In the genomic region with DNA sequence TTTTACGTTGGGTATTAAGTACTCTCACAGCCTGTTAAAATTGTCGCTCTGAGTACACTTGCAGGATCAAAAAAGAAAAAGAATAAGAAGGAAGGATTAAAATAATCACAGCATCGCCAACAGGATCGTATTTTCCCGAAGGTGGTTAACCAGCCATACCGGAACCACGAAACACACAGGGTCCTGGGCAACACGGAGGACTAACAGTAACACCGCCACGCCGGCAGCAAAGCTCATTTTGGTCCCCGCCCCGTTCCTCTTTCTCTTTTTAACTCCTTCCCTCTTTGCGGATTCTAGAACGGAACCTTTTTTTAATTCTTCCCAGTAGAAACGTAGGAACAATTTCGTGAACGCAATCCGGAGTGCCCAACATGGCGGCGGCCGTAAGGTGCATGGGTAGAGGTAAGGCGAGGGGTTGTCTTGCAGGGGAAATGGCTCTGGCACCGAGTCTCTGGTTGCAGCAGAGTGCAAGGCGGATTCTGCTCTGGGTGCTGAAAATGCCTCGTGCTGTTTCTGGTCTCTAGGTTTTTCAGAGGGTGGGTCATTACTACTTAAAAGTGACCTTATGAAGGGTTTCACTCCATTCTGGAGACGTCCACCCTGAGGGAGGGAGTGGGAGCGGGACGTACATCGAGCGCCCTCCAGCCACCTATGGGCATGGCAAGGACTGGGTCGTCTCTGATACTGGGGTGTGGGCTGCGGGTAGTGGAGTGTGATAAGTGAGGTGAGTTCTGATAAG, we compare ENCODE assay signal across 1 cellular context.
A peak's percentile ranks its signal among the peaks of the same experiment; 100 is the strongest.
TF ChIP-seq lines count a peak whose summit lies in the region.

A gene (plus strand): TSS at position 353 of the 739 bp plus-strand sequence. CDS start 19 bp downstream, at position 372.

TF ChIP-seq in HepG2, 621 proteins besides CTCF, POLR2A, EP300 and RAD21 (continued from another document and continues in another):
- TF ChIP-seq, protein P1, sequence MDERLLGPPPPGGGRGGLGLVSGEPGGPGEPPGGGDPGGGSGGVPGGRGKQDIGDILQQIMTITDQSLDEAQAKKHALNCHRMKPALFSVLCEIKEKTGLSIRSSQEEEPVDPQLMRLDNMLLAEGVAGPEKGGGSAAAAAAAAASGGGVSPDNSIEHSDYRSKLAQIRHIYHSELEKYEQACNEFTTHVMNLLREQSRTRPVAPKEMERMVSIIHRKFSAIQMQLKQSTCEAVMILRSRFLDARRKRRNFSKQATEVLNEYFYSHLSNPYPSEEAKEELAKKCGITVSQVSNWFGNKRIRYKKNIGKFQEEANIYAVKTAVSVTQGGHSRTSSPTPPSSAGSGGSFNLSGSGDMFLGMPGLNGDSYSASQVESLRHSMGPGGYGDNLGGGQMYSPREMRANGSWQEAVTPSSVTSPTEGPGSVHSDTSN (CRISPR knock-in tag; IDR thresholded peaks at IDR 0.05), result no peak
- TF ChIP-seq ZNF777 (CRISPR knock-in tag; IDR thresholded peaks at IDR 0.05) (no peak), ZFP36L2 (CRISPR knock-in tag; IDR thresholded peaks at IDR 0.05) (no peak), KLF9 (CRISPR knock-in tag; IDR thresholded peaks at IDR 0.05; ENCODE audit: low read depth) (no peak; the same call in 1 of the 2 replicates), TEAD2 (CRISPR knock-in tag; IDR thresholded peaks at IDR 0.05) (no peak), PAF1 (CRISPR knock-in tag; IDR thresholded peaks at IDR 0.05) (no peak), ZNF33B (CRISPR knock-in tag; IDR thresholded peaks at IDR 0.05) (peak; percentile 83; the same call in 1 of the 2 replicates), MAFG (CRISPR knock-in tag; IDR thresholded peaks at IDR 0.05) (no peak), FOXK2 (IDR thresholded peaks at IDR 0.05) (peak; percentile 71), ZNF761 (CRISPR knock-in tag; conservative IDR thresholded peaks at IDR 0.05) (0 out of 2 replicates have a peak, but pooled peaks have one; percentile 61), SNAI1 (CRISPR knock-in tag; IDR thresholded peaks at IDR 0.05; ENCODE audit: borderline replicate concordance) (peak; percentile 52; the same call in 1 of the 2 replicates), MTA3 (CRISPR knock-in tag; IDR thresholded peaks at IDR 0.05) (no peak), ZBTB3 (CRISPR knock-in tag; IDR thresholded peaks at IDR 0.05; ENCODE audit: borderline replicate concordance, low read depth) (0 out of 2 replicates have a peak, but pooled peaks have one; percentile 56), AHR (CRISPR knock-in tag; IDR thresholded peaks at IDR 0.05) (no peak), SALL1 (CRISPR knock-in tag; IDR thresholded peaks at IDR 0.05) (peak; percentile 90), ATAD3A (CRISPR knock-in tag; IDR thresholded peaks at IDR 0.05) (no peak), U2AF2 (IDR thresholded peaks at IDR 0.05; ENCODE audit: low read depth, low read length) (no peak), ZNF292 (CRISPR knock-in tag; IDR thresholded peaks at IDR 0.05; ENCODE audit: borderline replicate concordance, low read depth) (no peak), RARG (CRISPR knock-in tag; IDR thresholded peaks at IDR 0.05; ENCODE audit: low read depth) (no peak), ZNF674 (CRISPR knock-in tag; IDR thresholded peaks at IDR 0.05; ENCODE audit: low read depth) (no peak), ZNF746 (CRISPR knock-in tag; IDR thresholded peaks at IDR 0.05) (peak; percentile 79), SPEN (CRISPR knock-in tag; IDR thresholded peaks at IDR 0.05; ENCODE audit: low read depth) (peak; percentile 63; the same call in 1 of the 2 replicates), NCOA2 (CRISPR knock-in tag; IDR thresholded peaks at IDR 0.05) (peak; percentile 73), ZNF883 (CRISPR knock-in tag; IDR thresholded peaks at IDR 0.05; ENCODE audit: not compliant biosample characterization) (no peak), CBX1 (IDR thresholded peaks at IDR 0.05; ENCODE audit: low read depth) (peak; percentile 92), ZNF792 (CRISPR knock-in tag; IDR thresholded peaks at IDR 0.05) (peak; percentile 89), TBX2 (CRISPR knock-in tag; IDR thresholded peaks at IDR 0.05; ENCODE audit: borderline replicate concordance) (peak; percentile 76), MXI1 (IDR thresholded peaks at IDR 0.05; ENCODE audit: borderline replicate concordance, low read depth, low read length) (peak; percentile 87; the same call in 2 of the 3 replicates), PHF5A (CRISPR knock-in tag; IDR thresholded peaks at IDR 0.05; ENCODE audit: low read depth, unreplicated experiment) (peak; percentile 97), CBX5 (CRISPR knock-in tag; IDR thresholded peaks at IDR 0.05; ENCODE audit: borderline replicate concordance) (peak; percentile 76; the same call in 1 of the 2 replicates), ZNF101 (CRISPR knock-in tag; IDR thresholded peaks at IDR 0.05; ENCODE audit: borderline replicate concordance, low read depth) (no peak), PRPF4 (IDR thresholded peaks at IDR 0.05; ENCODE audit: low read depth, low read length, poor library complexity, severe bottlenecking) (no peak), KDM6A (CRISPR knock-in tag; IDR thresholded peaks at IDR 0.05; ENCODE audit: low read depth) (no peak), RBAK (CRISPR knock-in tag; IDR thresholded peaks at IDR 0.05) (0 out of 2 replicates have a peak, but pooled peaks have one; percentile 23), THAP11 (CRISPR knock-in tag; IDR thresholded peaks at IDR 0.05) (peak; percentile 94), ZNF615 (CRISPR knock-in tag; IDR thresholded peaks at IDR 0.05; ENCODE audit: borderline replicate concordance) (peak; percentile 95), ISL2 (CRISPR knock-in tag; IDR thresholded peaks at IDR 0.05) (peak; percentile 57; the same call in 1 of the 2 replicates), ATF7-NPFF (CRISPR knock-in tag; IDR thresholded peaks at IDR 0.05; ENCODE audit: low read depth) (no peak), SNRNP70 (IDR thresholded peaks at IDR 0.05; ENCODE audit: low read depth, low read length) (no peak), SRSF9 (IDR thresholded peaks at IDR 0.05; ENCODE audit: borderline replicate concordance, insufficient read depth, low read depth, low read length, poor library complexity, severe bottlenecking) (no peak), HDAC1 (CRISPR knock-in tag; IDR thresholded peaks at IDR 0.05) (peak; percentile 79), GABPA (IDR thresholded peaks at IDR 0.05; ENCODE audit: low read depth, low read length) (peak; percentile 71), GABPA (CRISPR knock-in tag; IDR thresholded peaks at IDR 0.05; ENCODE audit: low read depth) (peak; percentile 97)
- TF ChIP-seq, protein P2, sequence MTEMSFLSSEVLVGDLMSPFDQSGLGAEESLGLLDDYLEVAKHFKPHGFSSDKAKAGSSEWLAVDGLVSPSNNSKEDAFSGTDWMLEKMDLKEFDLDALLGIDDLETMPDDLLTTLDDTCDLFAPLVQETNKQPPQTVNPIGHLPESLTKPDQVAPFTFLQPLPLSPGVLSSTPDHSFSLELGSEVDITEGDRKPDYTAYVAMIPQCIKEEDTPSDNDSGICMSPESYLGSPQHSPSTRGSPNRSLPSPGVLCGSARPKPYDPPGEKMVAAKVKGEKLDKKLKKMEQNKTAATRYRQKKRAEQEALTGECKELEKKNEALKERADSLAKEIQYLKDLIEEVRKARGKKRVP (CRISPR knock-in tag; IDR thresholded peaks at IDR 0.05), result peak in 1 of 2 experiments; percentile 81; a peak in 1 of 4 replicates
- TF ChIP-seq, protein P3, sequence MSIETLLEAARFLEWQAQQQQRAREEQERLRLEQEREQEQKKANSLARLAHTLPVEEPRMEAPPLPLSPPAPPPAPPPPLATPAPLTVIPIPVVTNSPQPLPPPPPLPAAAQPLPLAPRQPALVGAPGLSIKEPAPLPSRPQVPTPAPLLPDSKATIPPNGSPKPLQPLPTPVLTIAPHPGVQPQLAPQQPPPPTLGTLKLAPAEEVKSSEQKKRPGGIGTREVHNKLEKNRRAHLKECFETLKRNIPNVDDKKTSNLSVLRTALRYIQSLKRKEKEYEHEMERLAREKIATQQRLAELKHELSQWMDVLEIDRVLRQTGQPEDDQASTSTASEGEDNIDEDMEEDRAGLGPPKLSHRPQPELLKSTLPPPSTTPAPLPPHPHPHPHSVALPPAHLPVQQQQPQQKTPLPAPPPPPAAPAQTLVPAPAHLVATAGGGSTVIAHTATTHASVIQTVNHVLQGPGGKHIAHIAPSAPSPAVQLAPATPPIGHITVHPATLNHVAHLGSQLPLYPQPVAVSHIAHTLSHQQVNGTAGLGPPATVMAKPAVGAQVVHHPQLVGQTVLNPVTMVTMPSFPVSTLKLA (IDR thresholded peaks at IDR 0.05), result no peak
- TF ChIP-seq, protein P4, sequence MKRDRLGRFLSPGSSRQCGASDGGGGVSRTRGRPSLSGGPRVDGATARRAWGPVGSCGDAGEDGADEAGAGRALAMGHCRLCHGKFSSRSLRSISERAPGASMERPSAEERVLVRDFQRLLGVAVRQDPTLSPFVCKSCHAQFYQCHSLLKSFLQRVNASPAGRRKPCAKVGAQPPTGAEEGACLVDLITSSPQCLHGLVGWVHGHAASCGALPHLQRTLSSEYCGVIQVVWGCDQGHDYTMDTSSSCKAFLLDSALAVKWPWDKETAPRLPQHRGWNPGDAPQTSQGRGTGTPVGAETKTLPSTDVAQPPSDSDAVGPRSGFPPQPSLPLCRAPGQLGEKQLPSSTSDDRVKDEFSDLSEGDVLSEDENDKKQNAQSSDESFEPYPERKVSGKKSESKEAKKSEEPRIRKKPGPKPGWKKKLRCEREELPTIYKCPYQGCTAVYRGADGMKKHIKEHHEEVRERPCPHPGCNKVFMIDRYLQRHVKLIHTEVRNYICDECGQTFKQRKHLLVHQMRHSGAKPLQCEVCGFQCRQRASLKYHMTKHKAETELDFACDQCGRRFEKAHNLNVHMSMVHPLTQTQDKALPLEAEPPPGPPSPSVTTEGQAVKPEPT (CRISPR knock-in tag; IDR thresholded peaks at IDR 0.05; ENCODE audit: low read depth), result 0 out of 2 replicates have a peak, but pooled peaks have one; percentile 23
- TF ChIP-seq, protein P5, sequence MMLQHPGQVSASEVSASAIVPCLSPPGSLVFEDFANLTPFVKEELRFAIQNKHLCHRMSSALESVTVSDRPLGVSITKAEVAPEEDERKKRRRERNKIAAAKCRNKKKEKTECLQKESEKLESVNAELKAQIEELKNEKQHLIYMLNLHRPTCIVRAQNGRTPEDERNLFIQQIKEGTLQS (CRISPR knock-in tag; IDR thresholded peaks at IDR 0.05), result no peak; the same call in 1 of the 2 replicates
- TF ChIP-seq, protein P6, sequence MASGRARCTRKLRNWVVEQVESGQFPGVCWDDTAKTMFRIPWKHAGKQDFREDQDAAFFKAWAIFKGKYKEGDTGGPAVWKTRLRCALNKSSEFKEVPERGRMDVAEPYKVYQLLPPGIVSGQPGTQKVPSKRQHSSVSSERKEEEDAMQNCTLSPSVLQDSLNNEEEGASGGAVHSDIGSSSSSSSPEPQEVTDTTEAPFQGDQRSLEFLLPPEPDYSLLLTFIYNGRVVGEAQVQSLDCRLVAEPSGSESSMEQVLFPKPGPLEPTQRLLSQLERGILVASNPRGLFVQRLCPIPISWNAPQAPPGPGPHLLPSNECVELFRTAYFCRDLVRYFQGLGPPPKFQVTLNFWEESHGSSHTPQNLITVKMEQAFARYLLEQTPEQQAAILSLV (CRISPR knock-in tag; IDR thresholded peaks at IDR 0.05; ENCODE audit: borderline replicate concordance), result no peak
- TF ChIP-seq, protein P7, sequence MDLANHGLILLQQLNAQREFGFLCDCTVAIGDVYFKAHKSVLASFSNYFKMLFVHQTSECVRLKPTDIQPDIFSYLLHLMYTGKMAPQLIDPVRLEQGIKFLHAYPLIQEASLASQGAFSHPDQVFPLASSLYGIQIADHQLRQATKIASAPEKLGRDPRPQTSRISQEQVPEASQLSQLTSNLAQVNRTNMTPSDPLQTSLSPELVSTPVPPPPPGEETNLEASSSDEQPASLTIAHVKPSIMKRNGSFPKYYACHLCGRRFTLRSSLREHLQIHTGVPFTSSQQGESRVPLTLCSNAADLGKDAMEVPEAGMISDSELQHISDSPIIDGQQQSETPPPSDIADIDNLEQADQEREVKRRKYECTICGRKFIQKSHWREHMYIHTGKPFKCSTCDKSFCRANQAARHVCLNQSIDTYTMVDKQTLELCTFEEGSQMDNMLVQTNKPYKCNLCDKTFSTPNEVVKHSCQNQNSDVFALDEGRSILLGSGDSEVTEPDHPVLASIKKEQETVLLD (CRISPR knock-in tag; IDR thresholded peaks at IDR 0.05; ENCODE audit: low read depth), result no peak
- TF ChIP-seq, protein P8, sequence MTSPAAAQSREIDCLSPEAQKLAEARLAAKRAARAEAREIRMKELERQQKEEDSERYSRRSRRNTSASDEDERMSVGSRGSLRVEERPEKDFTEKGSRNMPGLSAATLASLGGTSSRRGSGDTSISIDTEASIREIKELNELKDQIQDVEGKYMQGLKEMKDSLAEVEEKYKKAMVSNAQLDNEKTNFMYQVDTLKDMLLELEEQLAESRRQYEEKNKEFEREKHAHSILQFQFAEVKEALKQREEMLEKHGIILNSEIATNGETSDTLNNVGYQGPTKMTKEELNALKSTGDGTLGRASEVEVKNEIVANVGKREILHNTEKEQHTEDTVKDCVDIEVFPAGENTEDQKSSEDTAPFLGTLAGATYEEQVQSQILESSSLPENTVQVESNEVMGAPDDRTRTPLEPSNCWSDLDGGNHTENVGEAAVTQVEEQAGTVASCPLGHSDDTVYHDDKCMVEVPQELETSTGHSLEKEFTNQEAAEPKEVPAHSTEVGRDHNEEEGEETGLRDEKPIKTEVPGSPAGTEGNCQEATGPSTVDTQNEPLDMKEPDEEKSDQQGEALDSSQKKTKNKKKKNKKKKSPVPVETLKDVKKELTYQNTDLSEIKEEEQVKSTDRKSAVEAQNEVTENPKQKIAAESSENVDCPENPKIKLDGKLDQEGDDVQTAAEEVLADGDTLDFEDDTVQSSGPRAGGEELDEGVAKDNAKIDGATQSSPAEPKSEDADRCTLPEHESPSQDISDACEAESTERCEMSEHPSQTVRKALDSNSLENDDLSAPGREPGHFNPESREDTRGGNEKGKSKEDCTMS (CRISPR knock-in tag; conservative IDR thresholded peaks at IDR 0.05), result no peak; the same call in 1 of the 2 replicates
- TF ChIP-seq, protein P9, sequence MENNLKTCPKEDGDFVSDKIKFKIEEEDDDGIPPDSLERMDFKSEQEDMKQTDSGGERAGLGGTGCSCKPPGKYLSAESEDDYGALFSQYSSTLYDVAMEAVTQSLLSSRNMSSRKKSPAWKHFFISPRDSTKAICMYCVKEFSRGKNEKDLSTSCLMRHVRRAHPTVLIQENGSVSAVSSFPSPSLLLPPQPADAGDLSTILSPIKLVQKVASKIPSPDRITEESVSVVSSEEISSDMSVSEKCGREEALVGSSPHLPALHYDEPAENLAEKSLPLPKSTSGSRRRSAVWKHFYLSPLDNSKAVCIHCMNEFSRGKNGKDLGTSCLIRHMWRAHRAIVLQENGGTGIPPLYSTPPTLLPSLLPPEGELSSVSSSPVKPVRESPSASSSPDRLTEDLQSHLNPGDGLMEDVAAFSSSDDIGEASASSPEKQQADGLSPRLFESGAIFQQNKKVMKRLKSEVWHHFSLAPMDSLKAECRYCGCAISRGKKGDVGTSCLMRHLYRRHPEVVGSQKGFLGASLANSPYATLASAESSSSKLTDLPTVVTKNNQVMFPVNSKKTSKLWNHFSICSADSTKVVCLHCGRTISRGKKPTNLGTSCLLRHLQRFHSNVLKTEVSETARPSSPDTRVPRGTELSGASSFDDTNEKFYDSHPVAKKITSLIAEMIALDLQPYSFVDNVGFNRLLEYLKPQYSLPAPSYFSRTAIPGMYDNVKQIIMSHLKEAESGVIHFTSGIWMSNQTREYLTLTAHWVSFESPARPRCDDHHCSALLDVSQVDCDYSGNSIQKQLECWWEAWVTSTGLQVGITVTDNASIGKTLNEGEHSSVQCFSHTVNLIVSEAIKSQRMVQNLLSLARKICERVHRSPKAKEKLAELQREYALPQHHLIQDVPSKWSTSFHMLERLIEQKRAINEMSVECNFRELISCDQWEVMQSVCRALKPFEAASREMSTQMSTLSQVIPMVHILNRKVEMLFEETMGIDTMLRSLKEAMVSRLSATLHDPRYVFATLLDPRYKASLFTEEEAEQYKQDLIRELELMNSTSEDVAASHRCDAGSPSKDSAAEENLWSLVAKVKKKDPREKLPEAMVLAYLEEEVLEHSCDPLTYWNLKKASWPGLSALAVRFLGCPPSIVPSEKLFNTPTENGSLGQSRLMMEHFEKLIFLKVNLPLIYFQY (CRISPR knock-in tag; IDR thresholded peaks at IDR 0.05; ENCODE audit: borderline replicate concordance), result peak; percentile 75
